In the genomic region with DNA sequence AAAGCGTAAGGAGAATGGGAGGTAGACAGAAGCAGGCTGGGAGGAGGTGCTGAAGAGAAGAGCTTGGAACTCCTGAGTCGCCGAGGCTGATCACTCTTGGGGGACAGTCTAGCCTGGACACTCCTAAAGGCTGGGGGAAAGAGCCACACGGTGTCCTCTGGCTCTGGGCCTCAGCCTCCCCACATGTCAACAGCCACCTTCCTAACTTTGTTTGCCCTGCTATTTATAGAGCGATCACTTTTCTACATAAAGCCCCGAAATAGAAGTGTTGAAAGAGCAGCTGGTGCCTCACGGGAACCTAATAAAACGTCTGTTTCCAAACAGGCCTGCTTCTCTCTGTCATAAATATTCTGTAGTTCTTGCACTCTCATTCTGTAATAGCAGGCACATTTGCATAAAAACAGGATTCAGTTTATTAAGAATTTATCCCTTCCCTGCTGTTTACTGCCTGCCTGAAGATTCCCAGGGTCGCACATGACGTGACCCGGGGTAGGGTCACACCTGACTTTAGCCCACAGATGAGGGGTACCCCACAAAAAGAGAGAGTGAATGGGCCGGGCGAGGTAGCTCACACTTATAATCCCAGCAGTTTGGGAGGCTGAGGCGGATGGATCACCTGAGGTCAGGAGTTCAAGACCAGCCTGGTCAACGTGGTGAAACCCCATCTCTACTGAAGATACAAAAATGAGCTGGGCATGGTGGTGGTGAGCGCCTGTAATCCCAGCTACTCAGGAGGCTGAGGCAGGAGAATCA, we compare ENCODE assay signal across 10 cellular contexts.
DNase-seq lines count a peak whose midpoint lies in the region; ATAC-seq and TF ChIP-seq lines count a peak whose summit lies in the region.
"Had no signal": no experiment of that assay in that cellular context is flagged by ENCODE, and none has a peak within 500 bp of the region (broad histone marks: within the 10 kb centered on the region; RNA-seq: fewer than 3 reads in every experiment).

No MANE protein-coding gene starts in this region.

- H3K4me1 Mint-ChIP-seq in dendritic cell treated with granulocyte-macrophage colony-stimulating factor and Interleukin-4, amounts not matched to agents 40 ng/mL and 50 ng/mL, for 4 days (ENCODE audit: low read depth): peaks cover 91% of the 10 kb centered on the region
- peaks cover 25% of the 10 kb centered on the region for H3K4me1 Mint-ChIP-seq in CD4-positive, alpha-beta T cell (ENCODE audit: low read depth)

- no peak overlapping the region for H4K91ac ChIP-seq in neuronal stem cell (ENCODE audit: low read depth, low read length, poor library complexity)

- H3K4ac ChIP-seq in neuronal stem cell (ENCODE audit: low read length): no peak overlapping the region

- H3K36me3 Mint-ChIP-seq in dendritic cell treated with granulocyte-macrophage colony-stimulating factor and Interleukin-4, amounts not matched to agents 40 ng/mL and 50 ng/mL, for 4 days (ENCODE audit: low read depth): peaks cover 6% of the 10 kb centered on the region
- H3K36me3 Mint-ChIP-seq in CD4-positive, alpha-beta T cell (ENCODE audit: low read depth): no peaks in the 10 kb centered on the region
- H3K36me3 Mint-ChIP-seq: naive B cell had no signal

- H4K8ac ChIP-seq in neuronal stem cell (ENCODE audit: low read depth, low read length): no peak overlapping the region

- DNase-seq in NCI-H1092 (lab: John Stamatoyannopoulos, UW) (peak; percentile 48), neuronal stem cell (ENCODE audit: low spot score) (no peak), cerebellar cortex (ENCODE audit: low spot score) (no peak), RKO (ENCODE audit: low spot score) (no peak)
- no peak for DNase-seq in CD4-positive, alpha-beta T cell
- DNase-seq: naive B cell, NCI-H2029 had no signal

- H3K27ac ChIP-seq in BLaER1 treated with 17β-estradiol and CSF1 and Interleukin-3, amounts not matched to agents 10 nM and 100 nM: peak overlapping the region; percentile 15 to 89 (median 69); a peak in 20 of 22 replicates
- H3K27ac ChIP-seq in neuronal stem cell (replicated peaks; ENCODE audit: low read length): no peak overlapping the region
- no peak overlapping the region for H3K27ac ChIP-seq in CD4-positive, alpha-beta T cell (ENCODE audit: low read depth, low read length)

- H3K9me3 Mint-ChIP-seq in dendritic cell treated with granulocyte-macrophage colony-stimulating factor and Interleukin-4, amounts not matched to agents 40 ng/mL and 50 ng/mL, for 4 days: no peaks in the 10 kb centered on the region
- no peaks in the 10 kb centered on the region for H3K9me3 Mint-ChIP-seq in CD4-positive, alpha-beta T cell
- H3K9me3 Mint-ChIP-seq: naive B cell had no signal

- no peak for TF ChIP-seq CTCF in CD4-positive, alpha-beta T cell (IDR thresholded peaks at IDR 0.05)

- peaks cover 0 to 8% (median 0%) of the 10 kb centered on the region in 11 experiments; a peak in 1 of 22 replicates for H3K36me3 ChIP-seq in BLaER1 treated with 17β-estradiol and CSF1 and Interleukin-3, amounts not matched to agents 10 nM and 100 nM
- no peaks in the 10 kb centered on the region for H3K36me3 ChIP-seq in neuronal stem cell (replicated peaks in 1 of 2; ENCODE audit: control insufficient read depth in 2 of 2, insufficient read depth in 2 of 2, low read length in 2 of 2)

- no peak overlapping the region for H2BK15ac ChIP-seq in neuronal stem cell (ENCODE audit: low read length)

- peaks cover 8 to 27% (median 13%) of the 10 kb centered on the region in 11 experiments; a peak in 20 of 22 replicates for H3K9me3 ChIP-seq in BLaER1 treated with 17β-estradiol and CSF1 and Interleukin-3, amounts not matched to agents 10 nM and 100 nM (replicated peaks in 1 of 11)
- H3K9me3 ChIP-seq in neuronal stem cell (replicated peaks in 1 of 2; ENCODE audit: control insufficient read depth in 2 of 2, insufficient read depth in 1 of 2, low read depth in 1 of 2, low read length in 2 of 2): peaks cover 0 to 7% of the 10 kb centered on the region in 2 donors
- no peaks in the 10 kb centered on the region for H3K9me3 ChIP-seq in CD4-positive, alpha-beta T cell (ENCODE audit: control insufficient read depth, low read length)

- no peak for ATAC-seq in CD4-positive, alpha-beta T cell (ENCODE audit: poor library complexity)
- no peak for ATAC-seq in HG03354 (IDR thresholded peaks at IDR 0.05; ENCODE audit: poor library complexity, severe bottlenecking, unreplicated experiment)

- peak overlapping the region; percentile 17 to 79 (median 54); a peak in 20 of 22 replicates for H3K9ac ChIP-seq in BLaER1 treated with 17β-estradiol and CSF1 and Interleukin-3, amounts not matched to agents 10 nM and 100 nM
- H3K9ac ChIP-seq in neuronal stem cell (ENCODE audit: low read depth, low read length, poor library complexity): no peak overlapping the region

- H3K79me1 ChIP-seq in neuronal stem cell (ENCODE audit: low read depth, low read length): no peaks in the 10 kb centered on the region

- H3K27me3 Mint-ChIP-seq in dendritic cell treated with granulocyte-macrophage colony-stimulating factor and Interleukin-4, amounts not matched to agents 40 ng/mL and 50 ng/mL, for 4 days: no peaks in the 10 kb centered on the region
- H3K27me3 Mint-ChIP-seq in CD4-positive, alpha-beta T cell: no peaks in the 10 kb centered on the region
- H3K27me3 Mint-ChIP-seq: naive B cell had no signal

- H3K4me2 ChIP-seq in BLaER1 treated with 17β-estradiol and CSF1 and Interleukin-3, amounts not matched to agents 10 nM and 100 nM: peak overlapping the region; percentile 62 to 85 (median 78)
- H3K4me2 ChIP-seq in neuronal stem cell (ENCODE audit: insufficient read depth, low read length, poor library complexity, severe bottlenecking): no peak overlapping the region

- no peak overlapping the region for H3K4me3 Mint-ChIP-seq in dendritic cell treated with granulocyte-macrophage colony-stimulating factor and Interleukin-4, amounts not matched to agents 40 ng/mL and 50 ng/mL, for 4 days
- no peak overlapping the region for H3K4me3 Mint-ChIP-seq in CD4-positive, alpha-beta T cell

- H2BK12ac ChIP-seq in neuronal stem cell (ENCODE audit: low read length): no peak overlapping the region

- peak overlapping the region; percentile 2 for H2BK120ac ChIP-seq in neuronal stem cell (ENCODE audit: low read depth, low read length)

- H3K23ac ChIP-seq in neuronal stem cell (ENCODE audit: low read depth, low read length, poor library complexity): no peak overlapping the region

- POLR2A ChIA-PET in CD4-positive, alpha-beta T cell (lab: Charles Lee): interaction anchor here (1.1 kb wide), 1 partner anchor 304 kb away, joined by 5 read pairs; no protein-coding TSS in a partner anchor

- H3K4me1 ChIP-seq in BLaER1 treated with 17β-estradiol and CSF1 and Interleukin-3, amounts not matched to agents 10 nM and 100 nM: peaks cover 70 to 84% (median 81%) of the 10 kb centered on the region in 10 experiments
- H3K4me1 ChIP-seq in neuronal stem cell (ENCODE audit: control insufficient read depth in 2 of 2, insufficient read depth in 1 of 2, low read depth in 1 of 2, low read length in 2 of 2): peaks cover 25 to 40% of the 10 kb centered on the region in 2 donors

- no CpG with 5 or more reads among the region's 16 CpGs for WGBS in neuronal stem cell (ENCODE audit: extremely low coverage in 2 of 2, insufficient read length in 2 of 2, insufficient replicate concordance in 1 of 2), 2 donors

- no peaks in the 10 kb centered on the region for H4K20me1 ChIP-seq in BLaER1 treated with 17β-estradiol and CSF1 and Interleukin-3, amounts not matched to agents 10 nM and 100 nM

- no peaks in the 10 kb centered on the region for H3K27me3 ChIP-seq in BLaER1 treated with 17β-estradiol and CSF1 and Interleukin-3, amounts not matched to agents 10 nM and 100 nM
- no peaks in the 10 kb centered on the region for H3K27me3 ChIP-seq in neuronal stem cell (ENCODE audit: control insufficient read depth in 3 of 3, insufficient read depth in 3 of 3, low read depth in 1 of 3, low read length in 3 of 3)
- H3K27me3 ChIP-seq in CD4-positive, alpha-beta T cell (ENCODE audit: control insufficient read depth, insufficient read depth, low read length): no peaks in the 10 kb centered on the region

- H2AFZ ChIP-seq in neuronal stem cell (ENCODE audit: low read length): no peak overlapping the region

- no peak overlapping the region for H2BK5ac ChIP-seq in neuronal stem cell (ENCODE audit: low read length)

- intact Hi-C loops in dendritic cell treated with granulocyte-macrophage colony-stimulating factor and Interleukin-4, amounts not matched to agents 40 ng/mL and 50 ng/mL, for 4 days (cut with micrococcal nuclease): loop anchor here (5.0 kb wide), 1 partner anchor 34 kb away; no protein-coding TSS in a partner anchor
- intact Hi-C loops in CD4-positive, alpha-beta T cell (cut with DNase I, micrococcal nuclease): no loop called here

- peak overlapping the region in 2 of 10 experiments; percentile 12; a peak in 2 of 20 replicates for H3K4me3 ChIP-seq in BLaER1 treated with 17β-estradiol and CSF1 and Interleukin-3, amounts not matched to agents 10 nM and 100 nM
- H3K4me3 ChIP-seq in neuronal stem cell (ENCODE audit: low read length in 2 of 2): no peak overlapping the region

- CTCF ChIA-PET in CD4-positive, alpha-beta T cell (lab: Charles Lee): no interaction called here

- H3K14ac ChIP-seq in neuronal stem cell (ENCODE audit: low read length): no peak overlapping the region

- H3K27ac Mint-ChIP-seq in dendritic cell treated with granulocyte-macrophage colony-stimulating factor and Interleukin-4, amounts not matched to agents 40 ng/mL and 50 ng/mL, for 4 days: peak overlapping the region; percentile 81
- no peak overlapping the region for H3K27ac Mint-ChIP-seq in CD4-positive, alpha-beta T cell

- no peak overlapping the region for H3K18ac ChIP-seq in neuronal stem cell (ENCODE audit: low read length)

- H2AK5ac ChIP-seq in neuronal stem cell (ENCODE audit: low read depth, low read length): no peak overlapping the region

Comparison
In these comparisons a context has a peak if more than half of its experiments do, and no peak if none do; other contexts are left out.
1. H3K27ac ChIP-seq: peak in BLaER1 treated with 17β-estradiol and CSF1 and Interleukin-3, amounts not matched to agents 10 nM and 100 nM (11 of 11); none in neuronal stem cell (single experiment) and CD4-positive, alpha-beta T cell (single experiment).